In genomic region chr7:83442911-83443310, GRCh38 we compare ENCODE assay signal across 18 cellular contexts.
A peak's percentile ranks its signal among the peaks of the same experiment; 100 is the strongest.
DNase-seq lines count a peak whose midpoint lies in the region; ATAC-seq, FAIRE-seq and TF ChIP-seq lines count a peak whose summit lies in the region.
"Had no signal": no experiment of that assay in that cellular context is flagged by ENCODE, and none has a peak within 500 bp of the region (broad histone marks: within the 10 kb centered on the region; RNA-seq: fewer than 3 reads in every experiment).

No MANE protein-coding gene starts in this region.

- H3K9me3 ChIP-seq in A549 (no peaks in the 10 kb centered on the region), IMR-90 (ENCODE audit: control insufficient read depth, insufficient read depth, low read length) (no peaks in the 10 kb centered on the region), H1 (ENCODE audit: insufficient read depth in 2 of 2, low read depth in 1 of 2, low read length in 1 of 2) (no peaks in the 10 kb centered on the region)
- H3K9me3 ChIP-seq: BLaER1 treated with 17β-estradiol and CSF1 and Interleukin-3, amounts not matched to agents 10 nM and 100 nM; Caco-2 had no signal

- TF ChIP-seq CTCF in A549 (IDR thresholded peaks at IDR 0.05) (no peak), IMR-90 (conservative IDR thresholded peaks at IDR 0.05; ENCODE audit: low read depth, low read length) (no peak), H1 (IDR thresholded peaks at IDR 0.05; ENCODE audit: control extremely low read depth in 1 of 3, insufficient read depth in 1 of 3, low read depth in 1 of 3, low read length in 3 of 3) (no peak)

- no peak overlapping the region for H2AK9ac ChIP-seq in IMR-90 (replicated peaks; ENCODE audit: low read depth, low read length, poor library complexity)

- no peak for TF ChIP-seq EP300 in A549 (IDR thresholded peaks at IDR 0.05)
- no peak for TF ChIP-seq EP300 in H1 (IDR thresholded peaks at IDR 0.05; ENCODE audit: borderline replicate concordance in 1 of 2, low read depth in 2 of 2, low read length in 2 of 2)

- BruUV-seq in IMR-90 (replicated peaks; lab: Mats Ljungman, UMichigan): no TSS peak

- no peak overlapping the region for H2AK5ac ChIP-seq in IMR-90 (ENCODE audit: low read depth, low read length)
- H2AK5ac ChIP-seq in H1 (ENCODE audit: low read depth, low read length): no peak overlapping the region

- in situ Hi-C loops in IMR-90 (cut with MboI; ENCODE audit: low sequenced_read_pairs): no loop called here

- H2BK20ac ChIP-seq in IMR-90 (ENCODE audit: low read depth, low read length) (no peak overlapping the region), H1 (ENCODE audit: low read length) (0 out of 2 replicates have a peak overlapping the region, but pooled peaks have one; percentile 29)

- H3K18ac ChIP-seq in IMR-90 (ENCODE audit: low read depth, low read length): no peak overlapping the region
- no peak overlapping the region for H3K18ac ChIP-seq in H1 (ENCODE audit: extremely low read depth, low read length)

- intact Hi-C loops in IMR-90 (cut with micrococcal nuclease): no loop called here

- DNase-seq in A549 (ENCODE audit: low read depth in 1 of 2, low spot score in 1 of 2) (no peak), IMR-90 (no peak), H1 (ENCODE audit: low read depth in 1 of 2, low spot score in 2 of 2) (no peak), dedifferentiated amniotic fluid mesenchymal stem cell (ENCODE audit: extremely low spot score) (no peak)
- DNase-seq: 8988T; AML-193; Caco-2; Calu3; CD4-positive, alpha-beta T cell; CD8-positive, alpha-beta T cell; DMS79 treated with DMSO at 0.1 percent for 48 hours; GF-D8 had no signal

- H3K4me2 ChIP-seq in A549 (no peak overlapping the region), IMR-90 (ENCODE audit: low read depth, low read length) (no peak overlapping the region), H1 (ENCODE audit: insufficient read depth in 1 of 2, low read depth in 2 of 2, low read length in 2 of 2) (no peak overlapping the region)
- H3K4me2 ChIP-seq: BLaER1 treated with 17β-estradiol and CSF1 and Interleukin-3, amounts not matched to agents 10 nM and 100 nM had no signal

- CTCF ChIA-PET in A549 (lab: Yijun Ruan, JAX): no interaction called here
- CTCF ChIA-PET in IMR-90 (lab: Yijun Ruan, JAX): no interaction called here
- CTCF ChIA-PET in H1 (lab: Charles Lee; ENCODE audit: partially characterized antibody): interaction anchor here (0.6 to 1.7 kb wide), 4 partner anchors 10 to 601 kb away, joined by 3 to 6 read pairs (median 4); no protein-coding TSS in a partner anchor

- H4K8ac ChIP-seq in IMR-90 (ENCODE audit: low read depth in 2 of 2, low read length in 2 of 2) (no peak overlapping the region), H1 (ENCODE audit: extremely low read depth, insufficient read depth, low read length) (no peak overlapping the region)

- no peak overlapping the region for H3K56ac ChIP-seq in IMR-90 (ENCODE audit: extremely low read depth, insufficient read depth, low read length)
- no peak overlapping the region for H3K56ac ChIP-seq in H1 (replicated peaks; ENCODE audit: insufficient read length, low read depth, low read length)

- whole genome bisulfite sequencing in A549 (ENCODE audit: missing lambda C conversion rate): 53% methylated on average over 3 of the region's 3 CpGs
- WGBS in IMR-90 (ENCODE audit: extremely low coverage in 2 of 2, insufficient read length in 1 of 2), 2 experiments: no CpG with 5 or more reads among the region's 3 CpGs
- WGBS in H1 (ENCODE audit: extremely low coverage in 1 of 2, insufficient coverage in 1 of 2, insufficient read length in 1 of 2, insufficient replicate concordance in 2 of 2, low coverage in 1 of 2, low lambda C conversion rate in 2 of 2, missing lambda C conversion rate in 1 of 2), 2 experiments: 86% methylated on average over 3 of the region's 3 CpGs; no CpG with 5 or more reads in 1 of the 2 experiments

- no peak overlapping the region for H4K91ac ChIP-seq in IMR-90 (ENCODE audit: insufficient read depth, low read depth, low read length)
- H4K91ac ChIP-seq in H1 (replicated peaks; ENCODE audit: insufficient read length, low read length): no peak overlapping the region

- H3K23me2 ChIP-seq in H1 (ENCODE audit: low read depth, low read length): no peaks in the 10 kb centered on the region

- no peaks in the 10 kb centered on the region for H3K79me2 ChIP-seq in H1 (ENCODE audit: control insufficient read depth in 1 of 2, insufficient read depth in 2 of 2, low read length in 2 of 2)

- H3K36me3 ChIP-seq in IMR-90 (ENCODE audit: control insufficient read depth, insufficient read depth, low read length) (no peaks in the 10 kb centered on the region), H1 (ENCODE audit: control insufficient read depth in 2 of 4, insufficient read depth in 4 of 4, low read length in 3 of 4) (no peaks in the 10 kb centered on the region)
- H3K36me3 ChIP-seq: BLaER1 treated with 17β-estradiol and CSF1 and Interleukin-3, amounts not matched to agents 10 nM and 100 nM had no signal

- no peak for TF ChIP-seq RAD21 in A549 (conservative IDR thresholded peaks at IDR 0.05 in 1 of 2, IDR thresholded peaks at IDR 0.05 in 1 of 2)
- no peak for TF ChIP-seq RAD21 in IMR-90 (IDR thresholded peaks at IDR 0.05; ENCODE audit: low read length)
- no peak for TF ChIP-seq RAD21 in H1 (IDR thresholded peaks at IDR 0.05 in 1 of 2, conservative IDR thresholded peaks at IDR 0.05 in 1 of 2; ENCODE audit: low read depth in 2 of 2, low read length in 2 of 2)

- TF ChIP-seq POLR2A in A549 (IDR thresholded peaks at IDR 0.05; ENCODE audit: low read length): no peak
- TF ChIP-seq POLR2A in IMR-90 (IDR thresholded peaks at IDR 0.05; ENCODE audit: low read depth, low read length): no peak
- TF ChIP-seq POLR2A in H1 (IDR thresholded peaks at IDR 0.05; ENCODE audit: control extremely low read depth in 1 of 2, low read depth in 2 of 2, low read length in 2 of 2): no peak

- H2AFZ ChIP-seq in IMR-90 (replicated peaks; ENCODE audit: low read length, poor library complexity): no peak overlapping the region
- H2AFZ ChIP-seq in H1 (ENCODE audit: low read length): no peak overlapping the region

- no peak overlapping the region for H3K4ac ChIP-seq in IMR-90 (ENCODE audit: low read depth, low read length)
- H3K4ac ChIP-seq in H1 (replicated peaks; ENCODE audit: insufficient read length, low read depth, low read length): no peak overlapping the region

- H3K79me1 ChIP-seq in IMR-90 (ENCODE audit: low read depth in 1 of 2, low read length in 2 of 2): no peaks in the 10 kb centered on the region
- no peaks in the 10 kb centered on the region for H3K79me1 ChIP-seq in H1 (ENCODE audit: low read depth, low read length)

- no peak overlapping the region for H2BK15ac ChIP-seq in IMR-90 (ENCODE audit: low read depth, low read length)
- no peak overlapping the region for H2BK15ac ChIP-seq in H1 (ENCODE audit: low read length)

- H3K27ac ChIP-seq in A549 (no peak overlapping the region), IMR-90 (ENCODE audit: insufficient read depth, low read length) (no peak overlapping the region), H1 (ENCODE audit: low read depth, low read length) (no peak overlapping the region)
- H3K27ac ChIP-seq: BLaER1 treated with 17β-estradiol and CSF1 and Interleukin-3, amounts not matched to agents 10 nM and 100 nM; C4-2B had no signal

- no peak overlapping the region for H3K14ac ChIP-seq in IMR-90 (replicated peaks; ENCODE audit: low read depth, low read length)
- no peak overlapping the region for H3K14ac ChIP-seq in H1 (ENCODE audit: insufficient read length)

- H2BK120ac ChIP-seq in IMR-90 (ENCODE audit: low read depth, low read length): no peak overlapping the region
- no peak overlapping the region for H2BK120ac ChIP-seq in H1 (replicated peaks; ENCODE audit: low read depth, low read length)

- ATAC-seq in A549 (no peak), IMR-90 (ENCODE audit: low read depth) (no peak), HG03039 (IDR thresholded peaks at IDR 0.05; ENCODE audit: unreplicated experiment) (no peak), GM18517 (IDR thresholded peaks at IDR 0.05; ENCODE audit: unreplicated experiment) (no peak)
- ATAC-seq: CD8-positive, alpha-beta T cell had no signal

- dilution Hi-C loops in IMR-90 (cut with HindIII; ENCODE audit: low sequenced_read_pairs, unreplicated experiment): no loop called here

- no peak overlapping the region for H3K9ac ChIP-seq in IMR-90 (ENCODE audit: low read depth, low read length)
- H3K9ac ChIP-seq in H1 (replicated peaks in 1 of 4; ENCODE audit: extremely low read depth in 1 of 4, low read depth in 3 of 4, low read length in 3 of 4): no peak overlapping the region
- H3K9ac ChIP-seq: BLaER1 treated with 17β-estradiol and CSF1 and Interleukin-3, amounts not matched to agents 10 nM and 100 nM had no signal

- H2BK5ac ChIP-seq in IMR-90 (ENCODE audit: low read depth, low read length, poor library complexity, severe bottlenecking) (no peak overlapping the region), H1 (ENCODE audit: low read depth, low read length) (no peak overlapping the region)

- no peak overlapping the region for H2BK12ac ChIP-seq in H1 (ENCODE audit: low read depth, low read length)

- POLR2A ChIA-PET in A549 (lab: Yijun Ruan, JAX): no interaction called here
- POLR2A ChIA-PET in IMR-90 (lab: Charles Lee; ENCODE audit: unreplicated experiment): no interaction called here
- POLR2A ChIA-PET in H1 (lab: Charles Lee; ENCODE audit: partially characterized antibody): interaction anchor here (0.6 to 17.7 kb wide), 4 partner anchors 14 to 24 kb away, joined by 3 to 135 read pairs (median 4); no protein-coding TSS in a partner anchor

- H3K4me3 ChIP-seq in A549 (no peak overlapping the region), IMR-90 (ENCODE audit: insufficient read depth, low read depth, low read length) (no peak overlapping the region), H1 (ENCODE audit: extremely low read depth in 1 of 4, insufficient read depth in 2 of 4, low read depth in 3 of 4, low read length in 4 of 4) (no peak overlapping the region)
- H3K4me3 ChIP-seq: BLaER1 treated with 17β-estradiol and CSF1 and Interleukin-3, amounts not matched to agents 10 nM and 100 nM had no signal

- FAIRE-seq in A549 (lab: Jason Lieb, UNC) (no peak), H1 (lab: Jason Lieb, UNC) (peak; percentile 13)
- FAIRE-seq: D721Med, GM12891 had no signal

- H3K27me3 ChIP-seq in IMR-90 (ENCODE audit: control insufficient read depth, insufficient read depth, low read length): peaks cover 4% of the 10 kb centered on the region; the same call in 1 of the 2 replicates
- no peaks in the 10 kb centered on the region for H3K27me3 ChIP-seq in H1 (replicated peaks in 1 of 4; ENCODE audit: control insufficient read depth in 3 of 4, extremely low read depth in 1 of 4, insufficient read depth in 3 of 4, low read length in 3 of 4)
- H3K27me3 ChIP-seq: BLaER1 treated with 17β-estradiol and CSF1 and Interleukin-3, amounts not matched to agents 10 nM and 100 nM had no signal

- H4K20me1 ChIP-seq in IMR-90 (ENCODE audit: insufficient read depth, low read length) (no peaks in the 10 kb centered on the region), H1 (replicated peaks in 1 of 2; ENCODE audit: control insufficient read depth in 1 of 2, insufficient read depth in 2 of 2, low read length in 2 of 2) (no peaks in the 10 kb centered on the region)
- H4K20me1 ChIP-seq: BLaER1 treated with 17β-estradiol and CSF1 and Interleukin-3, amounts not matched to agents 10 nM and 100 nM had no signal

- no peaks in the 10 kb centered on the region for H3K9me1 ChIP-seq in IMR-90 (ENCODE audit: insufficient read depth, low read length)

- H3K23ac ChIP-seq in IMR-90 (ENCODE audit: low read depth, low read length) (no peak overlapping the region), H1 (ENCODE audit: insufficient read length) (no peak overlapping the region)

- H3K4me1 ChIP-seq in A549 (no peaks in the 10 kb centered on the region), IMR-90 (ENCODE audit: control insufficient read depth, insufficient read depth, low read length) (no peaks in the 10 kb centered on the region), H1 (replicated peaks in 1 of 4; ENCODE audit: control insufficient read depth in 3 of 4, insufficient read depth in 4 of 4, low read length in 3 of 4) (peaks cover 0 to 15% (median 3%) of the 10 kb centered on the region in 4 experiments; a peak in 3 of 7 replicates)
- H3K4me1 ChIP-seq: BLaER1 treated with 17β-estradiol and CSF1 and Interleukin-3, amounts not matched to agents 10 nM and 100 nM; Caco-2 had no signal

- H4K5ac ChIP-seq in IMR-90 (ENCODE audit: low read depth, low read length) (no peak overlapping the region), H1 (ENCODE audit: insufficient read length, low read depth, low read length) (no peak overlapping the region)

Comparison
In these comparisons a context has a peak if more than half of its experiments do, and no peak if none do; other contexts are left out.
1. Of the 18 proteins assayed by ChIP-seq in both H1 and A549: peak only in H1: none; only in A549: MAFK; in both: none; in neither: 17.